10 cellular contexts compared by ENCODE assay signal in the genomic region with DNA sequence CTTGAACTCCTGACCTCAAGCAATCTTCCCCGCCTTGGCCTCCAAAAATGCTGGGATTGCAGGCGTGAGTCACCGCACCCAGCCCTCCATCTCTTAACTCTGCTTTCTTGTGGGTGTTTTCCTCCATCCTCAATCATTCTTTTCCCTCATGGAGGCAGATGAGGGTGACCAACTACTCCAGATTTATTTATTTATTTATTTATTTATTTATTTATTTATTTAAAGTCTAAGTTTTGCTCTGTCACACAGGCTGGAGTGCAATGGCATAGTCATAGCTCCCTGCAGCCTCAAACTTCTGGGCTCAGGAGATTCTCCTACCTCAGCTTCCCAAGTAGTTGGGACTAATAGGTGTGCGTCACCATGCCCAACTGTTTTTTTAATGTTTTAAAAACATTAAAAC. TPM values are rescaled to one million over a fixed set of nuclear protein-coding genes. Genes with fewer than 3 reads are reported as not detected.
"Had no signal": no experiment of that assay in that cellular context is flagged by ENCODE, and none has a peak within 500 bp of the region (broad histone marks: within the 10 kb centered on the region; RNA-seq: fewer than 3 reads in every experiment).

No MANE protein-coding gene starts in this region.

- H3K4me3 ChIP-seq: GM23248, GM23338, HAP-1 had no signal

- DNase-seq: GM23248, GOT3, H7, H9, HCEC 1CT, HFFc6 had no signal

- H3K4me2 ChIP-seq: GM23338 had no signal

- H3K4me1 Mint-ChIP-seq: GM23338, H9 had no signal

- H3K4me1 ChIP-seq: HAP-1 had no signal

- H3K36me3 ChIP-seq: HAP-1 had no signal

- H2AFZ ChIP-seq: GM23248, GM23338 had no signal

- H3K27ac ChIP-seq: GM23248 had no signal

- H3K27ac Mint-ChIP-seq: GM23338, H9, HFFc6 had no signal

- H3K4me3 Mint-ChIP-seq: GM23338, HFFc6 had no signal

- ATAC-seq: GM23338, HCT116 had no signal

RNA-seq across cellular contexts. Expression of gene VAV1, which starts 14.9 kb away (rescaled TPM):
- total RNA-seq: GM23248, HFFc6 had no signal
- polyA plus RNA-seq: GM23248 had no signal

RNA-seq across cellular contexts. Expression of gene SH2D3A, which starts 20.2 kb away (rescaled TPM):
- total RNA-seq: GM23248, H4, HFFc6 had no signal
- polyA plus RNA-seq: GM23248 had no signal
